In genomic region chr1:7684132-7684531, GRCh38 we compare ENCODE assay signal across 11 cellular contexts.
DNase-seq lines count a peak whose midpoint lies in the region; ATAC-seq and TF ChIP-seq lines count a peak whose summit lies in the region.
"Had no signal": no experiment of that assay in that cellular context is flagged by ENCODE, and none has a peak within 500 bp of the region (broad histone marks: within the 10 kb centered on the region; RNA-seq: fewer than 3 reads in every experiment).

No MANE protein-coding gene starts in this region.

- peak overlapping the region; percentile 53 for H3K18ac ChIP-seq in neuronal stem cell (ENCODE audit: low read length)

- H3K23ac ChIP-seq in neuronal stem cell (ENCODE audit: low read depth, low read length, poor library complexity) = peak overlapping the region; percentile 75

- no peak overlapping the region for H4K91ac ChIP-seq in neuronal stem cell (ENCODE audit: low read depth, low read length, poor library complexity)

- no peaks in the 10 kb centered on the region for H3K79me1 ChIP-seq in neuronal stem cell (ENCODE audit: low read depth, low read length)

- H3K4me3 ChIP-seq in BLaER1 treated with 17β-estradiol and CSF1 and Interleukin-3, amounts not matched to agents 10 nM and 100 nM = no peak overlapping the region
- no peak overlapping the region for H3K4me3 ChIP-seq in RWPE2 (ENCODE audit: severe bottlenecking)
- H3K4me3 ChIP-seq in neuronal stem cell (ENCODE audit: low read length in 2 of 2) = no peak overlapping the region
- H3K4me3 ChIP-seq: GM23338 had no signal

- H3K9ac ChIP-seq in BLaER1 treated with 17β-estradiol and CSF1 and Interleukin-3, amounts not matched to agents 10 nM and 100 nM = no peak overlapping the region
- H3K9ac ChIP-seq in neuronal stem cell (ENCODE audit: low read depth, low read length, poor library complexity) = no peak overlapping the region

- peak; percentile 3 for DNase-seq in NCI-H2171 (lab: John Stamatoyannopoulos, UW)
- peak; percentile 36 for DNase-seq in RWPE2 (ENCODE audit: low spot score)
- no peak for DNase-seq in neuronal stem cell (ENCODE audit: low spot score)
- DNase-seq in NCI-H2196 (lab: John Stamatoyannopoulos, UW; ENCODE audit: unreplicated experiment) = no peak
- no peak for DNase-seq in NCI-H146 treated with DMSO at 0.1 percent for 48 hours (lab: John Stamatoyannopoulos, UW; ENCODE audit: unreplicated experiment)
- no peak for DNase-seq in G401 (ENCODE audit: low spot score)
- DNase-seq: DMS79, H9, IMR-90 had no signal

- H4K20me1 ChIP-seq in BLaER1 treated with 17β-estradiol and CSF1 and Interleukin-3, amounts not matched to agents 10 nM and 100 nM = no peaks in the 10 kb centered on the region; a peak in 1 of 22 replicates

- WGBS in neuronal stem cell (ENCODE audit: extremely low coverage in 2 of 2, insufficient read length in 2 of 2, insufficient replicate concordance in 1 of 2), 2 donors = no CpG with 5 or more reads among the region's 8 CpGs

- H4K8ac ChIP-seq in neuronal stem cell (ENCODE audit: low read depth, low read length) = peak overlapping the region; percentile 9

- H2BK5ac ChIP-seq in neuronal stem cell (ENCODE audit: low read length) = no peak overlapping the region

- ATAC-seq in RWPE2 (ENCODE audit: low read depth) = no peak
- ATAC-seq: GM23338 had no signal

- H3K27me3 ChIP-seq in BLaER1 treated with 17β-estradiol and CSF1 and Interleukin-3, amounts not matched to agents 10 nM and 100 nM = peaks cover 0 to 4% (median 0%) of the 10 kb centered on the region in 11 experiments; a peak in 2 of 22 replicates
- no peaks in the 10 kb centered on the region for H3K27me3 ChIP-seq in RWPE2 (ENCODE audit: insufficient read depth, poor library complexity, severe bottlenecking)
- H3K27me3 ChIP-seq in neuronal stem cell (ENCODE audit: control insufficient read depth in 3 of 3, insufficient read depth in 3 of 3, low read depth in 1 of 3, low read length in 3 of 3) = peaks cover 0 to 5% (median 0%) of the 10 kb centered on the region in 3 experiments

- peak overlapping the region; percentile 75 for H3K14ac ChIP-seq in neuronal stem cell (ENCODE audit: low read length)

- H3K9me3 ChIP-seq in BLaER1 treated with 17β-estradiol and CSF1 and Interleukin-3, amounts not matched to agents 10 nM and 100 nM (replicated peaks in 1 of 11) = no peaks in the 10 kb centered on the region
- H3K9me3 ChIP-seq in RWPE2 (ENCODE audit: severe bottlenecking) (no peaks in the 10 kb centered on the region), neuronal stem cell (replicated peaks in 1 of 2; ENCODE audit: control insufficient read depth in 2 of 2, insufficient read depth in 1 of 2, low read depth in 1 of 2, low read length in 2 of 2) (no peaks in the 10 kb centered on the region)

- peaks cover 9 to 63% (median 51%) of the 10 kb centered on the region in 10 experiments for H3K4me1 ChIP-seq in BLaER1 treated with 17β-estradiol and CSF1 and Interleukin-3, amounts not matched to agents 10 nM and 100 nM
- H3K4me1 ChIP-seq in RWPE2 (ENCODE audit: insufficient read depth, poor library complexity, severe bottlenecking) = no peaks in the 10 kb centered on the region
- H3K4me1 ChIP-seq in neuronal stem cell (ENCODE audit: control insufficient read depth in 2 of 2, insufficient read depth in 1 of 2, low read depth in 1 of 2, low read length in 2 of 2) = peaks cover 2 to 12% of the 10 kb centered on the region in 2 donors

- no peak overlapping the region for H2BK15ac ChIP-seq in neuronal stem cell (ENCODE audit: low read length)

- peak overlapping the region; percentile 49 for H2BK12ac ChIP-seq in neuronal stem cell (ENCODE audit: low read length)

- in situ Hi-C loops in G401 (cut with HindIII; ENCODE audit: low sequenced_read_pairs) = no loop called here

- H2AK5ac ChIP-seq in neuronal stem cell (ENCODE audit: low read depth, low read length) = no peak overlapping the region

- no peaks in the 10 kb centered on the region for H3K36me3 ChIP-seq in BLaER1 treated with 17β-estradiol and CSF1 and Interleukin-3, amounts not matched to agents 10 nM and 100 nM
- no peaks in the 10 kb centered on the region for H3K36me3 ChIP-seq in RWPE2 (ENCODE audit: low read depth)
- no peaks in the 10 kb centered on the region for H3K36me3 ChIP-seq in neuronal stem cell (replicated peaks in 1 of 2; ENCODE audit: control insufficient read depth in 2 of 2, insufficient read depth in 2 of 2, low read length in 2 of 2)

- H2AFZ ChIP-seq in neuronal stem cell (ENCODE audit: low read length) = no peak overlapping the region
- H2AFZ ChIP-seq: GM23338 had no signal

- H3K4me2 ChIP-seq in BLaER1 treated with 17β-estradiol and CSF1 and Interleukin-3, amounts not matched to agents 10 nM and 100 nM = peak overlapping the region in 8 of 11 experiments; percentile 14 to 72 (median 57); a peak in 16 of 22 replicates
- no peak overlapping the region for H3K4me2 ChIP-seq in neuronal stem cell (ENCODE audit: insufficient read depth, low read length, poor library complexity, severe bottlenecking)
- H3K4me2 ChIP-seq: GM23338 had no signal

- H2BK120ac ChIP-seq in neuronal stem cell (ENCODE audit: low read depth, low read length) = no peak overlapping the region

- no peak for TF ChIP-seq CTCF in RWPE2 (IDR thresholded peaks at IDR 0.05; ENCODE audit: poor library complexity, severe bottlenecking)

- H3K27ac ChIP-seq in BLaER1 treated with 17β-estradiol and CSF1 and Interleukin-3, amounts not matched to agents 10 nM and 100 nM = no peak overlapping the region
- H3K27ac ChIP-seq in RWPE2 (ENCODE audit: poor library complexity, severe bottlenecking) (no peak overlapping the region), neuronal stem cell (replicated peaks; ENCODE audit: low read length) (no peak overlapping the region)

- no peak overlapping the region for H3K4ac ChIP-seq in neuronal stem cell (ENCODE audit: low read length)

Comparison
In these comparisons a context has a peak if more than half of its experiments do, and no peak if none do; other contexts are left out.
1. DNase-seq: peak in NCI-H2171 (single experiment) and RWPE2 (single experiment); none in neuronal stem cell (single experiment), NCI-H2196 (single experiment), NCI-H146 treated with DMSO at 0.1 percent for 48 hours (single experiment) and G401 (single experiment).